In the genomic region with DNA sequence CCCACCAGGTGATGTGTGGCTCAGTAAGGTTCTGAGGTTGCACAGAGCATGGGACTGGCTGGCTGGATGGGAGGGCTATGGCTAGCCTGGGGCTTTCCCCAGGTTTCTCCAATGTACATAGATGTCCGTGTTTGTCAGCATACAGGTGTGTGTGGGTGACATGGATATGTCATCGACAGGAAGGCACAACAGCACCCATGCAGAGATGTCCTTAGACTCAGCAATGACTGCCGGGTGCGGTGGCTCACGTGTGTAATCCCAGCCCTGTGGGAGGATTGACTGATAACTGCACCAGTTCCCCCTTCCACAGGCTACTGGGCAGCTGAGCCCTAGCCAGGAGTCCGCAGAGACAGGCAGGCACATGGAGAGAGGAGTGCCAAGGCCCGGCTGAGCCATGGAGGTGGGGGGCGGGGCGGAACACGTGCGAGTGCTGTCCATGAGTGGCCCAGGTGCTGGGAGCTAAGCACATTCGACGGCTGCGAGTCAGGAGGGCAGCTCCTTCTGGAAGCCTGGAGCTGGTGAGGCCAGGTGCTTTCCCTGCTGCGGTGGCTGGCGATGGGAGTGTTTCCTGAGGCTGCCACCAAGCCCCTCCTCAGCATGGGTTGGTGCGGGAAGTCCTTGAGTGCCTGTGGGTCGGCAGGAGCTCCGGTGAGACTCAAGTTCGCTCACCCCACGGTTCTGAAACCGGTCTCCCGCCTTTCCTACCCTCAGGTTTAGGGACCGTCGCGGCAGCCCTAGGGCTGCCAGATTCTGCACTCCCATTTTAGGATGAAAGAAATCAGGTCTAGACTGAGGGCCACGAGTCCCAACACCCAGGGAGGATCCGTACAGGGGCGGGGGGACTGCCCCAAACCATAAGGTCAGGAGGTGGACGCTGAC, we compare ENCODE assay signal across 9 cellular contexts. TPM values are rescaled to one million over a fixed set of nuclear protein-coding genes. Genes with fewer than 3 reads are reported as not detected.
DNase-seq lines count a peak whose midpoint lies in the region; ATAC-seq, FAIRE-seq and TF ChIP-seq lines count a peak whose summit lies in the region.
"Had no signal": no experiment of that assay in that cellular context is flagged by ENCODE, and none has a peak within 500 bp of the region (broad histone marks: within the 10 kb centered on the region; RNA-seq: fewer than 3 reads in every experiment).

No MANE protein-coding gene starts in this region.

- ATAC-seq in GM21529 (IDR thresholded peaks at IDR 0.05; ENCODE audit: unreplicated experiment) = peak; percentile 20

- CTCF ChIA-PET in AG04449 (lab: Yijun Ruan, JAX) = interaction anchor here (0.8 to 1.9 kb wide), 6 partner anchors 9 to 46 kb away, joined by 3 to 14 read pairs (median 3); partner anchors contain the start of genes CENPX and NOTUM

- TF ChIP-seq CTCF in AG04449 (IDR thresholded peaks at IDR 0.05; ENCODE audit: insufficient read depth, low read length, missing control alignments) (no peak), fibroblast of mammary gland (conservative IDR thresholded peaks at IDR 0.05; ENCODE audit: control insufficient read depth, insufficient read depth, low read depth, low read length) (no peak), osteoblast (IDR thresholded peaks at IDR 0.05; ENCODE audit: extremely low read depth, low read depth, low read length) (no peak)

- DNase-seq in AG04449 (ENCODE audit: low read depth, low spot score) (no peak), NCI-H146 (lab: John Stamatoyannopoulos, UW) (peak; percentile 69), fibroblast of mammary gland (ENCODE audit: low read depth) (no peak), osteoblast (ENCODE audit: insufficient read length, low spot score, missing footprints) (no peak), EL (no peak), H54 (ENCODE audit: insufficient read length, low spot score) (no peak)
- DNase-seq in activated CD8-positive, alpha-beta memory T cell treated with anti-CD3 and anti-CD28 coated beads for 24 hours = peak; percentile 79

- POLR2A ChIA-PET in AG04449 (lab: Yijun Ruan, JAX) = interaction anchor here (0.7 kb wide), 1 partner anchor 10 kb away, joined by 3 read pairs; no protein-coding TSS in a partner anchor

- peaks cover 16% of the 10 kb centered on the region for H3K79me2 ChIP-seq in osteoblast (ENCODE audit: insufficient read depth, low read length)

- H4K20me1 ChIP-seq in osteoblast (ENCODE audit: insufficient read depth, low read length) = no peaks in the 10 kb centered on the region

- FAIRE-seq in H54 (lab: Jason Lieb, UNC) = no peak

- TF ChIP-seq POLR2A in H54 (IDR thresholded peaks at IDR 0.05; ENCODE audit: low read depth, low read length) = no peak

- peaks cover 7% of the 10 kb centered on the region for H3K4me1 ChIP-seq in osteoblast (ENCODE audit: insufficient read depth, low read length)

- H3K4me3 ChIP-seq in AG04449 (ENCODE audit: low read depth, low read length) (peak overlapping the region; percentile 69), fibroblast of mammary gland (ENCODE audit: control insufficient read depth, low read depth, low read length) (peak overlapping the region; percentile 54), osteoblast (ENCODE audit: insufficient read depth, low read length) (peak overlapping the region; percentile 89)

- peak overlapping the region; percentile 84 for H3K4me2 ChIP-seq in osteoblast (ENCODE audit: insufficient read depth, low read length)

- H3K27me3 ChIP-seq in osteoblast (ENCODE audit: insufficient read depth, low read length) = no peaks in the 10 kb centered on the region

- peak overlapping the region; percentile 80 for H2AFZ ChIP-seq in osteoblast (ENCODE audit: low read length)

- H3K36me3 ChIP-seq in osteoblast (ENCODE audit: insufficient read depth, low read length) = peaks cover 8% of the 10 kb centered on the region

- H3K9me3 ChIP-seq in osteoblast (ENCODE audit: low read depth, low read length) = peaks cover 4% of the 10 kb centered on the region

- H3K27ac ChIP-seq in osteoblast (ENCODE audit: low read depth, low read length) = peak overlapping the region; percentile 58

RNA-seq across cellular contexts. Expression of gene ASPSCR1, which starts 0.9 kb away (rescaled TPM):
- total RNA-seq in osteoblast = 33.9 and 35.8 TPM in 2 replicates

RNA-seq across cellular contexts. Expression of gene NOTUM, which starts 15.6 kb away (rescaled TPM):
- 0.72 TPM in 1 of 2 replicates, not detected in the other for total RNA-seq in osteoblast
- total RNA-seq: left cardiac atrium had no signal

RNA-seq across cellular contexts. Expression of gene MYADML2, which starts 29.5 kb away (rescaled TPM):
- not detected in 2 replicates for total RNA-seq in osteoblast

RNA-seq across cellular contexts. Expression of gene PYCR1, which starts 39.5 kb away (rescaled TPM):
- total RNA-seq in osteoblast = 121 and 141 TPM in 2 replicates

RNA-seq across cellular contexts. Expression of gene CENPX, which starts 46.1 kb away (rescaled TPM):
- total RNA-seq in osteoblast = 13.8 and 18.8 TPM in 2 replicates

Comparison
In these comparisons a context has a peak if more than half of its experiments do, and no peak if none do; other contexts are left out.
1. DNase-seq: peak in NCI-H146 (single experiment) and activated CD8-positive, alpha-beta memory T cell treated with anti-CD3 and anti-CD28 coated beads for 24 hours (single experiment); none in AG04449 (single experiment), fibroblast of mammary gland (single experiment), osteoblast (single experiment), EL (single experiment) and H54 (single experiment).
2. Peak in every context shown above with its lines, with median percentiles within 50 percentile points of each other: H3K4me3 ChIP-seq.